ENCODE assay signal across 15 cellular contexts in genomic region chr3:13559751-13560540, GRCh38. TPM values are rescaled to one million over a fixed set of nuclear protein-coding genes. Genes with fewer than 3 reads are reported as not detected.
DNase-seq lines count a peak whose midpoint lies in the region; TF ChIP-seq lines count a peak whose summit lies in the region.
"Had no signal": no experiment of that assay in that cellular context is flagged by ENCODE, and none has a peak within 500 bp of the region (broad histone marks: within the 10 kb centered on the region; RNA-seq: fewer than 3 reads in every experiment).

No MANE protein-coding gene starts in this region.

- no peak overlapping the region for H3K4me3 ChIP-seq in epithelial cell of esophagus (ENCODE audit: low read length)
- H3K4me3 ChIP-seq: BLaER1 had no signal

- DNase-seq in NCI-H524 treated with DMSO at 0.1 percent for 48 hours (lab: John Stamatoyannopoulos, UW), result peak; percentile 25
- peak; percentile 24 for DNase-seq in epithelial cell of esophagus (ENCODE audit: low read depth)
- DNase-seq in kidney glomerular epithelial cell (lab: John Stamatoyannopoulos, UW), result peak; percentile 60
- DNase-seq in NK-92 (lab: John Stamatoyannopoulos, UW; ENCODE audit: unreplicated experiment), result no peak
- DNase-seq in C1 segment of cervical spinal cord (lab: John Stamatoyannopoulos, UW), result no peak
- DNase-seq in NCI-H2081 (lab: John Stamatoyannopoulos, UW), result no peak
- no peak for DNase-seq in dedifferentiated amniotic fluid mesenchymal stem cell (ENCODE audit: extremely low spot score)
- DNase-seq: activated CD4-positive, alpha-beta memory T cell treated with anti-CD3 and anti-CD28 coated beads for 36 hours; activated T-cell treated with anti-CD3 and anti-CD28 coated beads, Interleukin-2, amount 50 U/mL, for 72 hours; amygdala; hippocampal formation; NCI-H1092 treated with DMSO at 0.1 percent for 48 hours; stimulated activated CD4-positive, alpha-beta T cell treated with anti-CD3 and anti-CD28 coated beads, Interleukin-15, amount 100 ng/mL, for 24 hours had no signal

- peak overlapping the region; percentile 17 for H3K27ac ChIP-seq in temporal lobe (ENCODE audit: low read depth, low read length)
- H3K27ac ChIP-seq: BLaER1 had no signal

- TF ChIP-seq CTCF in epithelial cell of esophagus (IDR thresholded peaks at IDR 0.05; ENCODE audit: insufficient read depth, low read depth, low read length, missing control alignments), result no peak

RNA-seq across cellular contexts. Expression of gene FBLN2, which starts 11.0 kb away (rescaled TPM):
- 9.1 TPM for total RNA-seq in temporal lobe
- total RNA-seq: activated CD4-positive, alpha-beta memory T cell treated with anti-CD3 and anti-CD28 coated beads for 36 hours had no signal

Comparison
In these comparisons a context has a peak if more than half of its experiments do, and no peak if none do; other contexts are left out.
1. DNase-seq: peak in NCI-H524 treated with DMSO at 0.1 percent for 48 hours (single experiment), epithelial cell of esophagus (single experiment) and kidney glomerular epithelial cell (single experiment); none in NK-92 (single experiment), C1 segment of cervical spinal cord (0 of 14), NCI-H2081 (0 of 2) and dedifferentiated amniotic fluid mesenchymal stem cell (single experiment).